18 cellular contexts compared by ENCODE assay signal in the genomic region with DNA sequence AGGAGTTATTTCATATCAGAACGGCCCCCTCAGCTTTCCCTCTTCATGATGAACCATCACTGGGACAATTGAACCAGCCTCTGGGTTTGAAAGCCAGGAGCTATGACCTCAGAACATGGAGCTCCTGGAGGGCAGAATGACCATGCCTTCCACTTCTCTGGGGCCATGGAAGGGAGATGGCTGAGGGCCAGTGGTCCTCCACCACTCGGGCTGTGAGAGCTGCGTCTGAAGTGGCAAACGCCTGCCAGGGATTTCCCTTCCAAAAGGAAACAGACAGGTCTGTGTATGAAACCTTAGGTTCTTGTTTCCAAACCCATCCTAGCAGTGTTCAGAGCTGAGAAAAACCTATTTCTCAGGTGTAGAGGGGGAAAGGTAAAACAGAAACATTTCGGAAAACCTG. TPM values are rescaled to one million over a fixed set of nuclear protein-coding genes. Genes with fewer than 3 reads are reported as not detected.
DNase-seq lines count a peak whose midpoint lies in the region; ATAC-seq lines count a peak whose summit lies in the region.
"Had no signal": no experiment of that assay in that cellular context is flagged by ENCODE, and none has a peak within 500 bp of the region (broad histone marks: within the 10 kb centered on the region; RNA-seq: fewer than 3 reads in every experiment).

No MANE protein-coding gene starts in this region.

- no peak for ATAC-seq in stimulated activated naive B cell treated with anti-CD40 and anti-IgM and Interleukin-4, amounts not matched to agents 10 μg/mL and 1 μg/mL and 100 μg/mL, for 72 hours (replicated peaks)
- ATAC-seq in HG03095 (IDR thresholded peaks at IDR 0.05; ENCODE audit: unreplicated experiment): no peak
- ATAC-seq: GM23338, HCT116, Panc1, SK-N-SH treated with all-trans-retinoic acid at 6 μM for 48 hours had no signal

- H3K4me1 ChIP-seq in esophagus (ENCODE audit: control insufficient read depth in 2 of 2, insufficient read depth in 2 of 2, low read length in 1 of 2): peaks cover 6 to 46% of the 10 kb centered on the region in 2 donors

- H3K36me3 Mint-ChIP-seq in stimulated activated naive B cell treated with anti-CD40 and anti-IgM and Interleukin-4, amounts not matched to agents 10 μg/mL and 1 μg/mL and 100 μg/mL, for 72 hours: no peaks in the 10 kb centered on the region
- H3K36me3 Mint-ChIP-seq: CD8-positive, alpha-beta memory T cell had no signal

- H3K4me1 Mint-ChIP-seq in stimulated activated naive B cell treated with anti-CD40 and anti-IgM and Interleukin-4, amounts not matched to agents 10 μg/mL and 1 μg/mL and 100 μg/mL, for 72 hours: peaks cover 0 to 1% of the 10 kb centered on the region in 2 donors
- H3K4me1 Mint-ChIP-seq: CD8-positive, alpha-beta memory T cell had no signal

- H3K27me3 Mint-ChIP-seq in stimulated activated naive B cell treated with anti-CD40 and anti-IgM and Interleukin-4, amounts not matched to agents 10 μg/mL and 1 μg/mL and 100 μg/mL, for 72 hours: peaks cover 30 to 37% of the 10 kb centered on the region in 2 donors

- H3K27me3 ChIP-seq in esophagus (ENCODE audit: control insufficient read depth in 1 of 2, insufficient read depth in 2 of 2, low read length in 2 of 2): no peaks in the 10 kb centered on the region

- no peaks in the 10 kb centered on the region for H3K9me3 Mint-ChIP-seq in stimulated activated naive B cell treated with anti-CD40 and anti-IgM and Interleukin-4, amounts not matched to agents 10 μg/mL and 1 μg/mL and 100 μg/mL, for 72 hours
- H3K9me3 Mint-ChIP-seq: CD8-positive, alpha-beta memory T cell; GM23338 had no signal

- H3K4me3 ChIP-seq in esophagus (ENCODE audit: low read depth in 1 of 2, low read length in 2 of 2): no peak overlapping the region
- H3K4me3 ChIP-seq: GM23338 had no signal

- H3K36me3 ChIP-seq in esophagus (ENCODE audit: control insufficient read depth in 2 of 2, insufficient read depth in 2 of 2, low read length in 1 of 2): peaks cover 4 to 9% of the 10 kb centered on the region in 2 donors

- peak; percentile 51 for DNase-seq in DMS153 (lab: John Stamatoyannopoulos, UW)
- DNase-seq in DMS153 treated with DMSO at 0.1 percent for 48 hours (lab: John Stamatoyannopoulos, UW; ENCODE audit: unreplicated experiment): no peak
- peak; percentile 18 for DNase-seq in NCI-H2029 treated with DMSO at 0.1 percent for 48 hours (lab: John Stamatoyannopoulos, UW)
- DNase-seq in stimulated activated naive B cell treated with anti-CD40 and anti-IgM and Interleukin-4, amounts not matched to agents 10 μg/mL and 1 μg/mL and 100 μg/mL, for 72 hours: no peak
- no peak for DNase-seq in occipital lobe (lab: John Stamatoyannopoulos, UW)
- DNase-seq in AG20443 (ENCODE audit: low spot score): no peak
- DNase-seq: CD8-positive, alpha-beta memory T cell; GF-D8; NCI-H2081 treated with DMSO at 0.1 percent for 48 hours; Right ventricle myocardium superior had no signal

- H3K27ac ChIP-seq in esophagus (ENCODE audit: low read depth in 2 of 2, low read length in 1 of 2): peak overlapping the region; percentile 85 to 87
- H3K27ac ChIP-seq: 22Rv1 had no signal

- no peak overlapping the region for H3K4me3 Mint-ChIP-seq in stimulated activated naive B cell treated with anti-CD40 and anti-IgM and Interleukin-4, amounts not matched to agents 10 μg/mL and 1 μg/mL and 100 μg/mL, for 72 hours
- H3K4me3 Mint-ChIP-seq: CD8-positive, alpha-beta memory T cell; GM23338 had no signal

- no peaks in the 10 kb centered on the region for H3K9me3 ChIP-seq in esophagus (ENCODE audit: control insufficient read depth in 2 of 2, insufficient read depth in 1 of 2, low read depth in 1 of 2, low read length in 1 of 2)

- H3K27ac Mint-ChIP-seq in stimulated activated naive B cell treated with anti-CD40 and anti-IgM and Interleukin-4, amounts not matched to agents 10 μg/mL and 1 μg/mL and 100 μg/mL, for 72 hours: peak overlapping the region; percentile 14
- H3K27ac Mint-ChIP-seq: CD8-positive, alpha-beta memory T cell; GM23338 had no signal

- 48 to 52% methylated on average over 5 of the region's 5 CpGs for WGBS in esophagus, 2 donors

RNA-seq across cellular contexts. Expression of gene PKP1, which starts 22.5 kb away (rescaled TPM):
- 100 to 1,000 TPM; 124 to 282 TPM for polyA plus RNA-seq in esophagus
- 0.16 TPM for total RNA-seq in occipital lobe
- total RNA-seq: CD8-positive, alpha-beta memory T cell; LHCN-M2 had no signal
- polyA plus RNA-seq: CD8-positive, alpha-beta memory T cell had no signal

Comparison
In these comparisons a context has a peak if more than half of its experiments do, and no peak if none do; other contexts are left out.
1. DNase-seq: peak in DMS153 (single experiment) and NCI-H2029 treated with DMSO at 0.1 percent for 48 hours (single experiment); none in DMS153 treated with DMSO at 0.1 percent for 48 hours (single experiment), stimulated activated naive B cell treated with anti-CD40 and anti-IgM and Interleukin-4, amounts not matched to agents 10 μg/mL and 1 μg/mL and 100 μg/mL, for 72 hours (single experiment), occipital lobe (single experiment) and AG20443 (single experiment).